10 cellular contexts compared by ENCODE assay signal in genomic region chr2:64359176-64359891, GRCh38.
DNase-seq lines count a peak whose midpoint lies in the region; ATAC-seq and TF ChIP-seq lines count a peak whose summit lies in the region.
"Had no signal": no experiment of that assay in that cellular context is flagged by ENCODE, and none has a peak within 500 bp of the region (broad histone marks: within the 10 kb centered on the region; RNA-seq: fewer than 3 reads in every experiment).

No MANE protein-coding gene starts in this region.

- no peaks in the 10 kb centered on the region for H3K36me3 Mint-ChIP-seq in progenitor cell of endocrine pancreas (ENCODE audit: insufficient read depth)

- H3K9me3 Mint-ChIP-seq in progenitor cell of endocrine pancreas (ENCODE audit: low read depth), result no peaks in the 10 kb centered on the region

- H3K27ac ChIP-seq in 22Rv1, result 0 out of 2 replicates have a peak overlapping the region, but pooled peaks have one; percentile 22
- H3K27ac ChIP-seq: VCaP had no signal

- H3K4me3 Mint-ChIP-seq in progenitor cell of endocrine pancreas (ENCODE audit: low read depth), result no peak overlapping the region

- peaks cover 33% of the 10 kb centered on the region for H3K27me3 Mint-ChIP-seq in progenitor cell of endocrine pancreas

- DNase-seq in epithelial cell of esophagus (ENCODE audit: low read depth) (peak; percentile 19), NCI-H748 treated with DMSO at 0.1 percent for 48 hours (lab: John Stamatoyannopoulos, UW) (no peak), progenitor cell of endocrine pancreas (ENCODE audit: low spot score, unreplicated experiment) (no peak), iPS-NIHi11 (ENCODE audit: low spot score) (no peak)
- DNase-seq in stimulated activated CD4-positive, alpha-beta T cell treated with anti-CD3 and anti-CD28 coated beads, Interleukin-1b, Interleukin-23, amount 100 ng/mL, for 48 hours, result no peak
- DNase-seq: NCI-H2029 treated with DMSO at 0.1 percent for 48 hours had no signal

- H3K4me1 Mint-ChIP-seq in progenitor cell of endocrine pancreas (ENCODE audit: low read depth), result peaks cover 13% of the 10 kb centered on the region

- TF ChIP-seq CTCF in 22Rv1 (IDR thresholded peaks at IDR 0.05), result no peak
- TF ChIP-seq CTCF in epithelial cell of esophagus (IDR thresholded peaks at IDR 0.05; ENCODE audit: insufficient read depth, low read depth, low read length, missing control alignments), result no peak
- no peak for TF ChIP-seq CTCF in progenitor cell of endocrine pancreas (IDR thresholded peaks at IDR 0.05; ENCODE audit: unreplicated experiment)

- H3K4me3 ChIP-seq in epithelial cell of esophagus (ENCODE audit: low read length), result no peak overlapping the region

- H3K27ac Mint-ChIP-seq in progenitor cell of endocrine pancreas, result no peak overlapping the region

- ATAC-seq in GM21381 (IDR thresholded peaks at IDR 0.05; ENCODE audit: unreplicated experiment) (peak; percentile 49), HG03442 (IDR thresholded peaks at IDR 0.05; ENCODE audit: unreplicated experiment) (peak; percentile 22)
